Comparison of ENCODE assay signal across 21 cellular contexts in genomic region chr19:10846500-10847202, GRCh38. TPM values are rescaled to one million over a fixed set of nuclear protein-coding genes. Genes with fewer than 3 reads are reported as not detected.
DNase-seq lines count a peak whose midpoint lies in the region; ATAC-seq, FAIRE-seq and TF ChIP-seq lines count a peak whose summit lies in the region.
"Had no signal": no experiment of that assay in that cellular context is flagged by ENCODE, and none has a peak within 500 bp of the region (broad histone marks: within the 10 kb centered on the region; RNA-seq: fewer than 3 reads in every experiment).

No MANE protein-coding gene starts in this region.

- ATAC-seq in HepG2 (no peak), right lobe of liver (no peak)
- ATAC-seq in natural killer cell treated with Interleukin-12 subunit alpha and Interleukin-12 subunit beta and Interleukin-15 and Interleukin-18, amount 100 ng/mL, for 72 hours, result peak; percentile 44 to 60
- ATAC-seq: A549, GM23338 had no signal

- H3K4me2 ChIP-seq in HepG2 (ENCODE audit: low read depth, low read length), result no peak overlapping the region
- H3K4me2 ChIP-seq: A549, BLaER1, GM23338 had no signal

- no peaks in the 10 kb centered on the region for H3K79me2 ChIP-seq in HepG2 (ENCODE audit: insufficient read depth, low read length)

- H3K9me3 ChIP-seq in HepG2 (ENCODE audit: low read length) (peaks cover 7% of the 10 kb centered on the region; the same call in 1 of the 2 replicates), right lobe of liver (no peaks in the 10 kb centered on the region)
- H3K9me3 ChIP-seq: A549 had no signal

- H3K4me3 Mint-ChIP-seq in natural killer cell treated with Interleukin-12 subunit alpha and Interleukin-12 subunit beta and Interleukin-15 and Interleukin-18, amount 100 ng/mL, for 72 hours, result peak overlapping the region; percentile 14
- H3K4me3 Mint-ChIP-seq: CD4-positive, alpha-beta memory T cell; GM23338; HFFc6 had no signal

- no peak overlapping the region for H3K27ac Mint-ChIP-seq in natural killer cell treated with Interleukin-12 subunit alpha and Interleukin-12 subunit beta and Interleukin-15 and Interleukin-18, amount 100 ng/mL, for 72 hours
- H3K27ac Mint-ChIP-seq: CD4-positive, alpha-beta memory T cell; GM23338; HFFc6 had no signal

- no TSS peak for BruUV-seq in HepG2 (replicated peaks; lab: Mats Ljungman, UMichigan)

- H3K36me3 ChIP-seq in HepG2 (replicated peaks in 1 of 2; ENCODE audit: control insufficient read depth in 1 of 2, insufficient read depth in 2 of 2, low read length in 2 of 2) (no peaks in the 10 kb centered on the region), right lobe of liver (no peaks in the 10 kb centered on the region)
- H3K36me3 ChIP-seq: BLaER1 had no signal

- POLR2A ChIA-PET in HepG2 (lab: Yijun Ruan, JAX), result no interaction called here

- TF ChIP-seq CTCF in HepG2 (CRISPR knock-in tag; IDR thresholded peaks at IDR 0.05), result no peak
- no peak for TF ChIP-seq CTCF in right lobe of liver (IDR thresholded peaks at IDR 0.05)

- H2AFZ ChIP-seq in HepG2 (ENCODE audit: low read length), result no peak overlapping the region
- H2AFZ ChIP-seq: GM23338 had no signal

- CTCF ChIA-PET in HepG2 (lab: Yijun Ruan, JAX; ENCODE audit: low intra/inter-chr PET ratio, low total read pairs), result no interaction called here

- no peaks in the 10 kb centered on the region for H3K9me3 Mint-ChIP-seq in natural killer cell treated with Interleukin-12 subunit alpha and Interleukin-12 subunit beta and Interleukin-15 and Interleukin-18, amount 100 ng/mL, for 72 hours
- H3K9me3 Mint-ChIP-seq: HFFc6 had no signal

- peaks cover 18% of the 10 kb centered on the region in 2 donors for H3K4me1 Mint-ChIP-seq in natural killer cell treated with Interleukin-12 subunit alpha and Interleukin-12 subunit beta and Interleukin-15 and Interleukin-18, amount 100 ng/mL, for 72 hours (ENCODE audit: low read depth in 2 of 2)
- H3K4me1 Mint-ChIP-seq: GM23338 had no signal

- DNase-seq in NCI-H2171 treated with DMSO at 0.1 percent for 48 hours (lab: John Stamatoyannopoulos, UW), result peak; percentile 6
- no peak for DNase-seq in NCI-H2171 (lab: John Stamatoyannopoulos, UW)
- no peak for DNase-seq in HepG2 (ENCODE audit: low spot score)
- DNase-seq in right lobe of liver, result no peak
- no peak for DNase-seq in natural killer cell treated with Interleukin-12 subunit alpha and Interleukin-12 subunit beta and Interleukin-15 and Interleukin-18, amount 100 ng/mL, for 72 hours (ENCODE audit: low spot score)
- no peak for DNase-seq in GDM1 (lab: John Stamatoyannopoulos, UW)
- no peak for DNase-seq in AML-193 (lab: John Stamatoyannopoulos, UW)
- DNase-seq: CD4-positive, alpha-beta memory T cell; DMS153; DMS79; GF-D8; HCEC 1CT; HFFc6; IMR-90 had no signal

- no peak for TF ChIP-seq RAD21 in HepG2 (CRISPR knock-in tag; IDR thresholded peaks at IDR 0.05)

- H3K4me3 ChIP-seq in HepG2 (replicated peaks in 1 of 3; ENCODE audit: insufficient read depth in 1 of 3, low read depth in 2 of 3, low read length in 3 of 3), result no peak overlapping the region
- H3K4me3 ChIP-seq in right lobe of liver, result no peak overlapping the region
- H3K4me3 ChIP-seq: A549, BLaER1, GM23338 had no signal

- H3K9ac ChIP-seq in HepG2 (ENCODE audit: insufficient read depth, low read depth, low read length), result no peak overlapping the region
- H3K9ac ChIP-seq: BLaER1 had no signal

- H3K27ac ChIP-seq in HepG2 (ENCODE audit: extremely low read length, insufficient read depth, low read length) (no peak overlapping the region), right lobe of liver (no peak overlapping the region)
- H3K27ac ChIP-seq: 22Rv1, A549, BLaER1 had no signal

- in situ Hi-C loops in HepG2 (cut with HindIII; ENCODE audit: extremely low pct_ligation_motif_present, low pct_unique_long_range_greater_than_20kb), result no loop called here

- H4K20me1 ChIP-seq in HepG2 (ENCODE audit: insufficient read depth, low read length), result no peaks in the 10 kb centered on the region
- H4K20me1 ChIP-seq: BLaER1 had no signal

- H3K27me3 Mint-ChIP-seq in natural killer cell treated with Interleukin-12 subunit alpha and Interleukin-12 subunit beta and Interleukin-15 and Interleukin-18, amount 100 ng/mL, for 72 hours, result no peaks in the 10 kb centered on the region

- no peak for FAIRE-seq in HepG2 (lab: Jason Lieb, UNC)
- FAIRE-seq: A549, H54 had no signal

- H3K27me3 ChIP-seq in HepG2 (ENCODE audit: control insufficient read depth in 1 of 2, insufficient read depth in 2 of 2, low read length in 2 of 2) (no peaks in the 10 kb centered on the region; a peak in 1 of 5 replicates), right lobe of liver (no peaks in the 10 kb centered on the region)
- H3K27me3 ChIP-seq: BLaER1 had no signal

- intact Hi-C loops in HepG2 (cut with micrococcal nuclease; ENCODE audit: unreplicated experiment), result no loop called here
- intact Hi-C loops in right lobe of liver (cut with DNase I), result no loop called here

- H3K4me1 ChIP-seq in HepG2 (ENCODE audit: insufficient read depth, low read length), result peaks cover 24% of the 10 kb centered on the region
- no peaks in the 10 kb centered on the region for H3K4me1 ChIP-seq in right lobe of liver
- H3K4me1 ChIP-seq: A549 had no signal

- H3K36me3 Mint-ChIP-seq in natural killer cell treated with Interleukin-12 subunit alpha and Interleukin-12 subunit beta and Interleukin-15 and Interleukin-18, amount 100 ng/mL, for 72 hours, result no peaks in the 10 kb centered on the region

- WGBS in HepG2 (ENCODE audit: low lambda C conversion rate), result 40% methylated on average over 2 of the region's 2 CpGs
- 67% methylated on average over 2 of the region's 2 CpGs for WGBS in right lobe of liver (ENCODE audit: insufficient coverage, low coverage, low lambda C conversion rate, missing lambda C conversion rate)

- TF ChIP-seq EP300 in HepG2 (IDR thresholded peaks at IDR 0.05; ENCODE audit: low read depth in 2 of 2, low read length in 2 of 2) (no peak), HepG2 (CRISPR knock-in tag; IDR thresholded peaks at IDR 0.05; ENCODE audit: borderline replicate concordance) (no peak)

- TF ChIP-seq POLR2A in HepG2 (IDR thresholded peaks at IDR 0.05; ENCODE audit: insufficient read depth in 1 of 2, low read depth in 2 of 2, low read length in 2 of 2) (no peak), right lobe of liver (IDR thresholded peaks at IDR 0.05) (no peak)

RNA-seq across cellular contexts. Expression of gene C19orf38, which starts 1.6 kb away (rescaled TPM):
- total RNA-seq in HepG2 (2016; rRNA removed; fragmentation: Illumina TruSeq; extraction: Trizol), result not detected in 2 replicates
- not detected in 2 replicates for total RNA-seq in HepG2 (2016; cell fraction: cytosol; rRNA removed; fragmentation: Illumina TruSeq; extraction: Trizol; ENCODE audit: low read depth)
- not detected in 2 replicates for total RNA-seq in HepG2 (2016; cell fraction: insoluble cytoplasmic fraction; rRNA removed; fragmentation: Illumina TruSeq; extraction: Trizol)
- total RNA-seq in HepG2 (2016; cell fraction: membrane; rRNA removed; fragmentation: Illumina TruSeq; extraction: Trizol), result 0.37 TPM in 1 of 2 replicates, not detected in the other
- total RNA-seq in HepG2 (2016; cell fraction: nucleus; rRNA removed; fragmentation: Illumina TruSeq; extraction: Trizol), result not detected in 2 replicates
- polyA plus RNA-seq in HepG2 (2011; rRNA removed), result 0.10 and 0.11 TPM in 2 replicates
- polyA plus RNA-seq in HepG2 (2011; cell fraction: cytosol; rRNA removed), result 0.09 TPM in 1 of 2 replicates, not detected in the other
- polyA plus RNA-seq in HepG2 (2011; cell fraction: nucleus; rRNA removed), result not detected in 2 replicates
- polyA plus RNA-seq in HepG2 (2012), result 0.12 TPM in 1 of 2 replicates, not detected in the other
- polyA plus RNA-seq in HepG2 (2016; cell fraction: cytosol; fragmentation: Illumina TruSeq; extraction: Trizol; ENCODE audit: low read depth), result not detected in 2 replicates
- not detected in 2 replicates for polyA plus RNA-seq in HepG2 (2016; cell fraction: insoluble cytoplasmic fraction; fragmentation: Illumina TruSeq; extraction: Trizol; ENCODE audit: low read depth)
- 0.14 TPM in 1 of 2 replicates, not detected in the other for polyA plus RNA-seq in HepG2 (2016; cell fraction: membrane; fragmentation: Illumina TruSeq; extraction: Trizol; ENCODE audit: low read depth)
- not detected in 2 replicates for polyA plus RNA-seq in HepG2 (2016; cell fraction: nucleus; fragmentation: Illumina TruSeq; extraction: Trizol; ENCODE audit: insufficient read depth, low read depth)
- polyA minus RNA-seq in HepG2 (2011; rRNA and poly(A)+ RNA removed; ENCODE audit: low replicate concordance), result 0.49 TPM in 1 of 2 replicates, not detected in the other
- not detected in 2 replicates for polyA minus RNA-seq in HepG2 (2011; cell fraction: cytosol; rRNA and poly(A)+ RNA removed)
- not detected in 2 replicates for polyA minus RNA-seq in HepG2 (2011; cell fraction: nucleus; rRNA and poly(A)+ RNA removed)
- total RNA-seq in right lobe of liver, result 1 to 10 TPM in 5 of 6 experiments, under 1 TPM in 1; 0.58 to 2.7 (median 1.4) TPM
- total RNA-seq in natural killer cell treated with Interleukin-12 subunit alpha and Interleukin-12 subunit beta and Interleukin-15 and Interleukin-18, amount 100 ng/mL, for 72 hours, result 10 to 100 TPM in 1 of 2 donors, 1 to 10 TPM in 1; 2.7 to 12.0 TPM
- total RNA-seq: Daoy, GM23338, HT1080 had no signal

RNA-seq across cellular contexts. Expression of gene TMED1, which starts 10.6 kb away (rescaled TPM):
- total RNA-seq in HepG2 (2016; rRNA removed; fragmentation: Illumina TruSeq; extraction: Trizol) (26.4 and 51.8 TPM in 2 replicates), right lobe of liver (10 to 100 TPM; 19.1 to 24.1 (median 21.7) TPM)
- 16.7 and 20.2 TPM in 2 replicates for total RNA-seq in HepG2 (2016; cell fraction: cytosol; rRNA removed; fragmentation: Illumina TruSeq; extraction: Trizol; ENCODE audit: low read depth)
- 27.5 and 55.8 TPM in 2 replicates for total RNA-seq in HepG2 (2016; cell fraction: insoluble cytoplasmic fraction; rRNA removed; fragmentation: Illumina TruSeq; extraction: Trizol)
- 28.1 and 29.2 TPM in 2 replicates for total RNA-seq in HepG2 (2016; cell fraction: membrane; rRNA removed; fragmentation: Illumina TruSeq; extraction: Trizol)
- total RNA-seq in HepG2 (2016; cell fraction: nucleus; rRNA removed; fragmentation: Illumina TruSeq; extraction: Trizol), result 33.0 and 36.4 TPM in 2 replicates
- 48.3 and 59.9 TPM in 2 replicates for polyA plus RNA-seq in HepG2 (2011; rRNA removed)
- polyA plus RNA-seq in HepG2 (2011; cell fraction: cytosol; rRNA removed), result 79.8 and 90.0 TPM in 2 replicates
- 24.7 and 26.9 TPM in 2 replicates for polyA plus RNA-seq in HepG2 (2011; cell fraction: nucleus; rRNA removed)
- 25.8 and 36.4 TPM in 2 replicates for polyA plus RNA-seq in HepG2 (2012)
- 15.9 and 17.5 TPM in 2 replicates for polyA plus RNA-seq in HepG2 (2016; cell fraction: cytosol; fragmentation: Illumina TruSeq; extraction: Trizol; ENCODE audit: low read depth)
- polyA plus RNA-seq in HepG2 (2016; cell fraction: insoluble cytoplasmic fraction; fragmentation: Illumina TruSeq; extraction: Trizol; ENCODE audit: low read depth), result 22.0 and 23.3 TPM in 2 replicates
- polyA plus RNA-seq in HepG2 (2016; cell fraction: membrane; fragmentation: Illumina TruSeq; extraction: Trizol; ENCODE audit: low read depth), result 17.1 and 19.3 TPM in 2 replicates
- polyA plus RNA-seq in HepG2 (2016; cell fraction: nucleus; fragmentation: Illumina TruSeq; extraction: Trizol; ENCODE audit: insufficient read depth, low read depth), result 53.0 and 55.2 TPM in 2 replicates
- polyA minus RNA-seq in HepG2 (2011; rRNA and poly(A)+ RNA removed; ENCODE audit: low replicate concordance), result 28.9 and 40.3 TPM in 2 replicates
- polyA minus RNA-seq in HepG2 (2011; cell fraction: cytosol; rRNA and poly(A)+ RNA removed), result 17.3 and 19.4 TPM in 2 replicates
- 7.7 and 10.1 TPM in 2 replicates for polyA minus RNA-seq in HepG2 (2011; cell fraction: nucleus; rRNA and poly(A)+ RNA removed)
- 10 to 100 TPM; 15.2 to 24.1 TPM for total RNA-seq in natural killer cell treated with Interleukin-12 subunit alpha and Interleukin-12 subunit beta and Interleukin-15 and Interleukin-18, amount 100 ng/mL, for 72 hours

RNA-seq across cellular contexts. Expression of gene CARM1, which starts 24.7 kb away (rescaled TPM):
- total RNA-seq in HepG2 (2016; rRNA removed; fragmentation: Illumina TruSeq; extraction: Trizol), result 21.9 and 27.6 TPM in 2 replicates
- total RNA-seq in HepG2 (2016; cell fraction: cytosol; rRNA removed; fragmentation: Illumina TruSeq; extraction: Trizol; ENCODE audit: low read depth), result 8.8 and 9.4 TPM in 2 replicates
- 18.6 and 27.9 TPM in 2 replicates for total RNA-seq in HepG2 (2016; cell fraction: insoluble cytoplasmic fraction; rRNA removed; fragmentation: Illumina TruSeq; extraction: Trizol)
- 21.1 and 24.7 TPM in 2 replicates for total RNA-seq in HepG2 (2016; cell fraction: membrane; rRNA removed; fragmentation: Illumina TruSeq; extraction: Trizol)
- 16.8 and 18.1 TPM in 2 replicates for total RNA-seq in HepG2 (2016; cell fraction: nucleus; rRNA removed; fragmentation: Illumina TruSeq; extraction: Trizol)
- 53.0 and 55.8 TPM in 2 replicates for polyA plus RNA-seq in HepG2 (2011; rRNA removed)
- 27.6 and 51.7 TPM in 2 replicates for polyA plus RNA-seq in HepG2 (2011; cell fraction: cytosol; rRNA removed)
- polyA plus RNA-seq in HepG2 (2011; cell fraction: nucleus; rRNA removed), result 83.1 and 120 TPM in 2 replicates
- polyA plus RNA-seq in HepG2 (2012), result 33.4 and 44.2 TPM in 2 replicates
- 12.8 and 12.9 TPM in 2 replicates for polyA plus RNA-seq in HepG2 (2016; cell fraction: cytosol; fragmentation: Illumina TruSeq; extraction: Trizol; ENCODE audit: low read depth)
- polyA plus RNA-seq in HepG2 (2016; cell fraction: insoluble cytoplasmic fraction; fragmentation: Illumina TruSeq; extraction: Trizol; ENCODE audit: low read depth), result 41.9 and 59.7 TPM in 2 replicates
- 29.0 and 31.4 TPM in 2 replicates for polyA plus RNA-seq in HepG2 (2016; cell fraction: membrane; fragmentation: Illumina TruSeq; extraction: Trizol; ENCODE audit: low read depth)
- 54.5 and 65.3 TPM in 2 replicates for polyA plus RNA-seq in HepG2 (2016; cell fraction: nucleus; fragmentation: Illumina TruSeq; extraction: Trizol; ENCODE audit: insufficient read depth, low read depth)
- 34.3 and 76.6 TPM in 2 replicates for polyA minus RNA-seq in HepG2 (2011; rRNA and poly(A)+ RNA removed; ENCODE audit: low replicate concordance)
- 18.8 and 19.0 TPM in 2 replicates for polyA minus RNA-seq in HepG2 (2011; cell fraction: cytosol; rRNA and poly(A)+ RNA removed)
- polyA minus RNA-seq in HepG2 (2011; cell fraction: nucleus; rRNA and poly(A)+ RNA removed), result 16.2 and 20.0 TPM in 2 replicates
- 10 to 100 TPM; 13.7 to 20.5 (median 17.5) TPM for total RNA-seq in right lobe of liver
- 10 to 100 TPM; 48.4 to 60.0 TPM for total RNA-seq in natural killer cell treated with Interleukin-12 subunit alpha and Interleukin-12 subunit beta and Interleukin-15 and Interleukin-18, amount 100 ng/mL, for 72 hours

Comparison
In these comparisons a context has a peak if more than half of its experiments do, and no peak if none do; other contexts are left out.
1. ATAC-seq: peak in natural killer cell treated with Interleukin-12 subunit alpha and Interleukin-12 subunit beta and Interleukin-15 and Interleukin-18, amount 100 ng/mL, for 72 hours (2 of 2); none in HepG2 (single experiment) and right lobe of liver (0 of 4).